Comparison of ENCODE assay signal across 20 cellular contexts in the genomic region with DNA sequence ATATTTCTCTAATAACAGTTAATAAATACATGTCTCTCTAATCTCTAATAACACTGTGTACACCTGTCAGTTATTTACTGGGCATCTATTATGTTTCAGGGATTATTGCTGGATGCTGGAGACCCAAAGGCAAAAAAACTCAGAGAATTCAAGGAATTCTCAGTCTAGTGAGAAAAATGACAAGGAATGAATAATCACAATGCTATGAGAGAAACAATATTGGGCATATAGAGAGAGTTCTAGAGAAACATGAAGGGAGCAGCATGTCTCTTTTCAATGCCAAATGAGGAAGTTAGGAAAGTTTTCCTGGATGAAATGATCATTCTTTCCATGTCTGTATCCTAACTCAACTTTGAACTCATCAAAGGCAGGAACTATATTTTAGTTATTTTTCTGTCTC.
A peak's percentile ranks its signal among the peaks of the same experiment; 100 is the strongest.
DNase-seq lines count a peak whose midpoint lies in the region; ATAC-seq, FAIRE-seq and TF ChIP-seq lines count a peak whose summit lies in the region.
"Had no signal": no experiment of that assay in that cellular context is flagged by ENCODE, and none has a peak within 500 bp of the region (broad histone marks: within the 10 kb centered on the region; RNA-seq: fewer than 3 reads in every experiment).

No MANE protein-coding gene starts in this region.

- H3K27ac ChIP-seq in ACC112 (ENCODE audit: low read depth, low read length) (peak overlapping the region; percentile 78), SK-N-SH (ENCODE audit: low read depth in 2 of 2, low read length in 1 of 2) (peak overlapping the region in 1 of 2 experiments; percentile 70; a peak in 1 of 4 replicates), keratinocyte (ENCODE audit: control insufficient read depth, insufficient read depth, low read length) (peak overlapping the region; percentile 3), HepG2 (ENCODE audit: extremely low read length, insufficient read depth, low read length) (no peak overlapping the region)
- H3K27ac ChIP-seq: RWPE1, SK-N-MC had no signal

- peaks cover 41% of the 10 kb centered on the region for H3K4me1 ChIP-seq in ACC112 (ENCODE audit: control insufficient read depth, insufficient read depth, low read length, unreplicated experiment)
- H3K4me1 ChIP-seq in SK-N-SH (ENCODE audit: control insufficient read depth in 1 of 2, insufficient read depth in 2 of 2, low read depth in 1 of 2, low read length in 1 of 2) = no peaks in the 10 kb centered on the region; a peak in 3 of 4 replicates
- H3K4me1 ChIP-seq in keratinocyte (ENCODE audit: control insufficient read depth, extremely low read depth, insufficient read depth, low read length) = peaks cover 53% of the 10 kb centered on the region
- H3K4me1 ChIP-seq in HepG2 (ENCODE audit: insufficient read depth, low read length) = peaks cover 10% of the 10 kb centered on the region
- H3K4me1 ChIP-seq: BE2C had no signal

- TF ChIP-seq RAD21 in SK-N-SH (IDR thresholded peaks at IDR 0.05; ENCODE audit: low read length) (no peak), HepG2 (CRISPR knock-in tag; IDR thresholded peaks at IDR 0.05) (no peak)

- peak; percentile 62 for DNase-seq in ELR (ENCODE audit: low read depth)
- no peak for DNase-seq in SK-N-SH
- DNase-seq in keratinocyte (ENCODE audit: low read depth, low spot score) = no peak
- DNase-seq in SHP77 treated with DMSO at 0.1 percent for 48 hours (lab: John Stamatoyannopoulos, UW) = no peak
- DNase-seq in HepG2 (ENCODE audit: low spot score) = no peak
- DNase-seq in activated T-cell treated with anti-CD3 and anti-CD28 coated beads, Interleukin-2, amount 50 U/mL, for 1 hour = no peak
- DNase-seq: ACHN; BE2C; CD4-positive, alpha-beta memory T cell; MV-4-11; NCI-H146; NCI-H2107; NCI-H345; NCI-H69; NK-92 treated with Interleukin-12 subunit alpha and Interleukin-12 subunit beta, amount 100 ng/mL, for 24 hours had no signal

- H3K4me3 ChIP-seq in ACC112 (ENCODE audit: low read depth, low read length) (no peak overlapping the region), SK-N-SH (ENCODE audit: low read depth in 2 of 2, low read length in 1 of 2) (no peak overlapping the region), keratinocyte (ENCODE audit: control insufficient read depth in 2 of 3, extremely low read depth in 1 of 3, insufficient read depth in 2 of 3, low read depth in 1 of 3, low read length in 3 of 3) (no peak overlapping the region), HepG2 (replicated peaks in 1 of 3; ENCODE audit: insufficient read depth in 1 of 3, low read depth in 2 of 3, low read length in 3 of 3) (no peak overlapping the region)
- H3K4me3 ChIP-seq: SK-N-MC had no signal

- CTCF ChIA-PET in SK-N-SH (lab: Yijun Ruan, JAX) (no interaction called here), HepG2 (lab: Yijun Ruan, JAX; ENCODE audit: low intra/inter-chr PET ratio, low total read pairs) (no interaction called here)

- no TSS peak for BruUV-seq in HepG2 (replicated peaks; lab: Mats Ljungman, UMichigan)

- no peak for TF ChIP-seq POLR2A in HepG2 (IDR thresholded peaks at IDR 0.05; ENCODE audit: insufficient read depth in 1 of 2, low read depth in 2 of 2, low read length in 2 of 2)

- H3K9me1 ChIP-seq in keratinocyte (ENCODE audit: control insufficient read depth, extremely low read depth, insufficient read depth, low read length) = no peaks in the 10 kb centered on the region

- TF ChIP-seq CTCF in SK-N-SH (IDR thresholded peaks at IDR 0.05) = no peak
- no peak for TF ChIP-seq CTCF in keratinocyte (optimal IDR thresholded peaks at IDR 0.05 in 1 of 3, IDR thresholded peaks at IDR 0.05 in 1 of 3, conservative IDR thresholded peaks at IDR 0.05 in 1 of 3; ENCODE audit: extremely low read depth in 1 of 3, insufficient read depth in 2 of 3, low read length in 3 of 3)
- no peak for TF ChIP-seq CTCF in HepG2 (CRISPR knock-in tag; IDR thresholded peaks at IDR 0.05)

- 0 out of 4 replicates have a peak, but pooled peaks of 1 of the 2 experiments have one; percentile 13 for TF ChIP-seq EP300 in SK-N-SH (IDR thresholded peaks at IDR 0.05; ENCODE audit: borderline replicate concordance in 1 of 2, low read depth in 1 of 2, low read length in 1 of 2)
- no peak for TF ChIP-seq EP300 in HepG2 (IDR thresholded peaks at IDR 0.05; ENCODE audit: low read depth in 2 of 2, low read length in 2 of 2)
- no peak for TF ChIP-seq EP300 in HepG2 (CRISPR knock-in tag; IDR thresholded peaks at IDR 0.05; ENCODE audit: borderline replicate concordance)

- peaks cover 15% of the 10 kb centered on the region for H3F3A ChIP-seq in SK-N-SH (replicated peaks; ENCODE audit: insufficient read depth)

- no peaks in the 10 kb centered on the region for H4K20me1 ChIP-seq in SK-N-SH (ENCODE audit: insufficient read depth)
- no peaks in the 10 kb centered on the region for H4K20me1 ChIP-seq in keratinocyte (ENCODE audit: control insufficient read depth, extremely low read depth, insufficient read depth, low read length)
- H4K20me1 ChIP-seq in HepG2 (ENCODE audit: insufficient read depth, low read length) = no peaks in the 10 kb centered on the region

- ATAC-seq in HG03159 (IDR thresholded peaks at IDR 0.05; ENCODE audit: unreplicated experiment) (no peak), HepG2 (no peak)

- intact Hi-C loops in HepG2 (cut with micrococcal nuclease; ENCODE audit: unreplicated experiment) = no loop called here

- H3K27me3 ChIP-seq in ACC112 (ENCODE audit: insufficient read depth, low read length) (no peaks in the 10 kb centered on the region), SK-N-SH (ENCODE audit: insufficient read depth) (no peaks in the 10 kb centered on the region), keratinocyte (ENCODE audit: control insufficient read depth, extremely low read depth, insufficient read depth, low read length) (no peaks in the 10 kb centered on the region), HepG2 (ENCODE audit: control insufficient read depth in 1 of 2, insufficient read depth in 2 of 2, low read length in 2 of 2) (no peaks in the 10 kb centered on the region)
- H3K27me3 ChIP-seq: BE2C had no signal

- H3K9me3 ChIP-seq in SK-N-SH = no peaks in the 10 kb centered on the region
- H3K9me3 ChIP-seq in keratinocyte (ENCODE audit: control insufficient read depth, low read depth, low read length) = no peaks in the 10 kb centered on the region
- H3K9me3 ChIP-seq in HepG2 (ENCODE audit: low read length) = no peaks in the 10 kb centered on the region
- H3K9me3 ChIP-seq: BE2C had no signal

- H3K79me2 ChIP-seq in ACC112 (ENCODE audit: control insufficient read depth, insufficient read depth, low read length, unreplicated experiment) (no peaks in the 10 kb centered on the region), SK-N-SH (ENCODE audit: insufficient read depth) (no peaks in the 10 kb centered on the region), keratinocyte (ENCODE audit: control insufficient read depth, insufficient read depth, low read length) (no peaks in the 10 kb centered on the region), HepG2 (ENCODE audit: insufficient read depth, low read length) (no peaks in the 10 kb centered on the region)

- dilution Hi-C loops in keratinocyte (cut with MboI; ENCODE audit: extremely low pct_ligation_motif_present, low sequenced_read_pairs) = no loop called here

- FAIRE-seq in keratinocyte (lab: Jason Lieb, UNC) = peak; percentile 32
- no peak for FAIRE-seq in HepG2 (lab: Jason Lieb, UNC)
- FAIRE-seq: H54 had no signal

- in situ Hi-C loops in HepG2 (cut with HindIII; ENCODE audit: extremely low pct_ligation_motif_present, low pct_unique_long_range_greater_than_20kb) = no loop called here

- POLR2A ChIA-PET in SK-N-SH (lab: Yijun Ruan, JAX) = no interaction called here
- POLR2A ChIA-PET in HepG2 (lab: Yijun Ruan, JAX) = no interaction called here

- no peaks in the 10 kb centered on the region for H3K9me2 ChIP-seq in SK-N-SH

- no peak overlapping the region for H3K4me2 ChIP-seq in SK-N-SH
- H3K4me2 ChIP-seq in keratinocyte (ENCODE audit: control insufficient read depth, extremely low read depth, insufficient read depth, low read depth, low read length) = no peak overlapping the region
- no peak overlapping the region for H3K4me2 ChIP-seq in HepG2 (ENCODE audit: low read depth, low read length)

- H2AFZ ChIP-seq in ACC112 (ENCODE audit: low read length, unreplicated experiment) (no peak overlapping the region), SK-N-SH (ENCODE audit: low read depth) (no peak overlapping the region), keratinocyte (ENCODE audit: control insufficient read depth, low read length) (no peak overlapping the region), HepG2 (ENCODE audit: low read length) (no peak overlapping the region)

- no peak overlapping the region for H3K9ac ChIP-seq in SK-N-SH
- H3K9ac ChIP-seq in keratinocyte (ENCODE audit: control insufficient read depth, extremely low read depth, insufficient read depth, low read length) = no peak overlapping the region
- no peak overlapping the region for H3K9ac ChIP-seq in HepG2 (ENCODE audit: insufficient read depth, low read depth, low read length)

- H3K36me3 ChIP-seq in ACC112 (ENCODE audit: insufficient read depth, low read length) (no peaks in the 10 kb centered on the region), SK-N-SH (replicated peaks in 1 of 2; ENCODE audit: control insufficient read depth in 1 of 2, insufficient read depth in 2 of 2, low read length in 1 of 2) (no peaks in the 10 kb centered on the region), keratinocyte (ENCODE audit: control insufficient read depth in 2 of 2, extremely low read depth in 1 of 2, insufficient read depth in 2 of 2, low read length in 2 of 2) (no peaks in the 10 kb centered on the region), HepG2 (replicated peaks in 1 of 2; ENCODE audit: control insufficient read depth in 1 of 2, insufficient read depth in 2 of 2, low read length in 2 of 2) (no peaks in the 10 kb centered on the region)
- H3K36me3 ChIP-seq: BE2C had no signal

TF ChIP-seq in SK-N-SH, 30 proteins besides CTCF, POLR2A, EP300 and RAD21:
- TF ChIP-seq YY1 (IDR thresholded peaks at IDR 0.05; ENCODE audit: low read depth) (no peak), TCF12 (IDR thresholded peaks at IDR 0.05) (peak; percentile 43)

TF ChIP-seq in HepG2, 621 proteins besides CTCF, POLR2A, EP300 and RAD21 (continues in another document):
- TF ChIP-seq ZMYM3 (CRISPR knock-in tag; IDR thresholded peaks at IDR 0.05) (no peak), CBX1 (IDR thresholded peaks at IDR 0.05; ENCODE audit: low read depth) (no peak)
